14 cellular contexts compared by ENCODE assay signal in the genomic region with DNA sequence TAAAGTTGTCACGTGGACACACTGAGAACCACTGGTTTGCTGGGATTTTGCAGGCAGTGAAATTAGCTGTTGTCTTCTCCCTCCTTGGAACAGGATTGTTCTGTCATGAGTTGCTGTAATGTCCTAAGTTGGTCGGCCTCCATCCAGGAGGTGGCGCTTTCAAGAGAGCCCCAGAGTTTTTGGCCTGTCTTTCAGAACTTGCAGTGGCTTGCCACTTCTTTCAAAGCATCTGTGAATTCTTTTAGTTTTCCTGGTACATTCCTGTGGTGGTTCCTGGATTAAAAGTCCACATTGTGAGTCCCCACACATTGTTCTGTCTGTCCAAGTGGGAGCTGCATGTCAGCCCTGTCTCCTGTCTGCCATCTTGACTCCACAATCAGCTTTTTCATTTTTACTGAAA.
A peak's percentile ranks its signal among the peaks of the same experiment; 100 is the strongest.
DNase-seq lines count a peak whose midpoint lies in the region; TF ChIP-seq lines count a peak whose summit lies in the region.
"Had no signal": no experiment of that assay in that cellular context is flagged by ENCODE, and none has a peak within 500 bp of the region (broad histone marks: within the 10 kb centered on the region; RNA-seq: fewer than 3 reads in every experiment).

No MANE protein-coding gene starts in this region.

- H3K4me3 Mint-ChIP-seq in activated naive CD4-positive, alpha-beta T cell treated with anti-CD3 and anti-CD28 coated beads, Interleukin-2, amount 10 ng/mL, durations not matched to agents 7 days and 5 days: no peak overlapping the region

- H3K9me3 Mint-ChIP-seq in activated naive CD4-positive, alpha-beta T cell treated with anti-CD3 and anti-CD28 coated beads, Interleukin-2, amount 10 ng/mL, durations not matched to agents 7 days and 5 days: no peaks in the 10 kb centered on the region

- H3K27me3 ChIP-seq in A673 (replicated peaks; ENCODE audit: insufficient read depth, low read depth, low read length, poor library complexity) (no peaks in the 10 kb centered on the region), OCI-LY1 (ENCODE audit: insufficient read depth, low read length) (no peaks in the 10 kb centered on the region), stomach (no peaks in the 10 kb centered on the region)

- WGBS in stomach, 5 donors: 88 to 100% (median 94%) methylated on average over 3 of the region's 3 CpGs

- DNase-seq in A673 (ENCODE audit: low spot score) (no peak), epithelial cell of proximal tubule (ENCODE audit: low read depth) (no peak), GM19240 (ENCODE audit: insufficient read length, low spot score) (no peak), stomach (no peak), DMS79 treated with DMSO at 0.1 percent for 48 hours (lab: John Stamatoyannopoulos, UW) (no peak)
- DNase-seq in activated naive CD4-positive, alpha-beta T cell treated with anti-CD3 and anti-CD28 coated beads, Interleukin-2, amount 10 ng/mL, durations not matched to agents 7 days and 5 days: no peak
- DNase-seq: activated T-cell treated with anti-CD3 and anti-CD28 coated beads for 4 hours; effector CD8-positive, alpha-beta T cell; NCI-H524; posterior cingulate gyrus; SIG-M5 had no signal

- no peaks in the 10 kb centered on the region for H3K4me1 ChIP-seq in A673 (ENCODE audit: insufficient read depth, low read length, poor library complexity, severe bottlenecking)
- H3K4me1 ChIP-seq in OCI-LY1 (ENCODE audit: insufficient read depth, low read length, severe bottlenecking): no peaks in the 10 kb centered on the region
- H3K4me1 ChIP-seq in stomach: no peaks in the 10 kb centered on the region

- TF ChIP-seq CTCF in A673 (conservative IDR thresholded peaks at IDR 0.05; ENCODE audit: low read depth, low read length): peak; percentile 32; the same call in 1 of the 2 replicates
- peak; percentile 57 for TF ChIP-seq CTCF in GM12873 (IDR thresholded peaks at IDR 0.05; ENCODE audit: insufficient read depth, low read depth, low read length, missing control alignments)
- TF ChIP-seq CTCF in OCI-LY1 (IDR thresholded peaks at IDR 0.05; ENCODE audit: low read length): peak; percentile 62; the same call in 1 of the 2 replicates
- peak; percentile 26 for TF ChIP-seq CTCF in epithelial cell of proximal tubule (conservative IDR thresholded peaks at IDR 0.05; ENCODE audit: low read depth, low read length)
- no peak for TF ChIP-seq CTCF in stomach (IDR thresholded peaks at IDR 0.05)

- H3K27ac Mint-ChIP-seq in activated naive CD4-positive, alpha-beta T cell treated with anti-CD3 and anti-CD28 coated beads, Interleukin-2, amount 10 ng/mL, durations not matched to agents 7 days and 5 days: no peak overlapping the region

- no TSS peak for BruUV-seq in A673 (replicated peaks; lab: Mats Ljungman, UMichigan)

- CTCF ChIA-PET in A673 (lab: Charles Lee): no interaction called here
- CTCF ChIA-PET in activated naive CD4-positive, alpha-beta T cell treated with anti-CD3 and anti-CD28 coated beads, Interleukin-2, amount 10 ng/mL, durations not matched to agents 7 days and 5 days (lab: Charles Lee): interaction anchor here (1.0 kb wide), 1 partner anchor 286 kb away, joined by 4 read pairs; no protein-coding TSS in a partner anchor

- no peaks in the 10 kb centered on the region for H3F3A ChIP-seq in OCI-LY1 (ENCODE audit: insufficient read depth, low read length)

- H3K4me3 ChIP-seq in A673 (ENCODE audit: low read depth, low read length, poor library complexity, severe bottlenecking) (no peak overlapping the region), OCI-LY1 (ENCODE audit: low read depth, low read length, poor library complexity, severe bottlenecking) (no peak overlapping the region), epithelial cell of proximal tubule (ENCODE audit: low read depth, low read length) (no peak overlapping the region), stomach (no peak overlapping the region)

- H3K36me3 Mint-ChIP-seq in activated naive CD4-positive, alpha-beta T cell treated with anti-CD3 and anti-CD28 coated beads, Interleukin-2, amount 10 ng/mL, durations not matched to agents 7 days and 5 days: no peaks in the 10 kb centered on the region

- TF ChIP-seq POLR2A in stomach (IDR thresholded peaks at IDR 0.05): no peak

- no peaks in the 10 kb centered on the region for H3K9me2 ChIP-seq in OCI-LY1 (ENCODE audit: low read depth, low read length)

- no peaks in the 10 kb centered on the region for H4K20me1 ChIP-seq in OCI-LY1 (ENCODE audit: insufficient read depth, low read length)

- intact Hi-C loops in A673 (cut with micrococcal nuclease; ENCODE audit: unreplicated experiment) (loop anchor here (5.0 kb wide), 1 partner anchor 287 kb away; no protein-coding TSS in a partner anchor), stomach (cut with DNase I; ENCODE audit: low total_unique reads) (no loop called here)

- H3K9me3 ChIP-seq in A673 (ENCODE audit: low read depth, low read length, poor library complexity, severe bottlenecking) (no peaks in the 10 kb centered on the region), OCI-LY1 (ENCODE audit: low read length) (no peaks in the 10 kb centered on the region), stomach (peaks cover 0 to 4% (median 0%) of the 10 kb centered on the region in 4 donors)

- no peak for TF ChIP-seq EP300 in stomach (IDR thresholded peaks at IDR 0.05)

- H3K4me1 Mint-ChIP-seq in activated naive CD4-positive, alpha-beta T cell treated with anti-CD3 and anti-CD28 coated beads, Interleukin-2, amount 10 ng/mL, durations not matched to agents 7 days and 5 days: no peaks in the 10 kb centered on the region

- no peaks in the 10 kb centered on the region for H3K79me2 ChIP-seq in OCI-LY1 (ENCODE audit: insufficient read depth, low read length)

- H3K27ac ChIP-seq in A673 (ENCODE audit: low read depth, low read length, poor library complexity, severe bottlenecking): no peak overlapping the region
- no peak overlapping the region for H3K27ac ChIP-seq in OCI-LY1 (ENCODE audit: low read depth, low read length, poor library complexity, severe bottlenecking)
- no peak overlapping the region for H3K27ac ChIP-seq in stomach
- H3K27ac ChIP-seq: VCaP had no signal

- H3K4me2 ChIP-seq in OCI-LY1 (ENCODE audit: low read length): no peak overlapping the region

- no peaks in the 10 kb centered on the region for H3K27me3 Mint-ChIP-seq in activated naive CD4-positive, alpha-beta T cell treated with anti-CD3 and anti-CD28 coated beads, Interleukin-2, amount 10 ng/mL, durations not matched to agents 7 days and 5 days

- no peaks in the 10 kb centered on the region for H3K36me3 ChIP-seq in A673 (ENCODE audit: insufficient read depth, low read length, poor library complexity, severe bottlenecking)
- no peaks in the 10 kb centered on the region for H3K36me3 ChIP-seq in OCI-LY1 (ENCODE audit: insufficient read depth, low read length)
- H3K36me3 ChIP-seq in stomach: no peaks in the 10 kb centered on the region

- POLR2A ChIA-PET in A673 (lab: Charles Lee; ENCODE audit: low non-redundant PET): no interaction called here

- no peak overlapping the region for H3K9ac ChIP-seq in OCI-LY1 (ENCODE audit: low read length)

- H2AFZ ChIP-seq in OCI-LY1 (ENCODE audit: low read length): no peak overlapping the region

Comparison
In these comparisons a context has a peak if more than half of its experiments do, and no peak if none do; other contexts are left out.
1. CTCF ChIP-seq: peak in A673 (single experiment), GM12873 (single experiment), OCI-LY1 (single experiment) and epithelial cell of proximal tubule (single experiment); none in stomach (0 of 7).